8 cellular contexts compared by ENCODE assay signal in the genomic region with DNA sequence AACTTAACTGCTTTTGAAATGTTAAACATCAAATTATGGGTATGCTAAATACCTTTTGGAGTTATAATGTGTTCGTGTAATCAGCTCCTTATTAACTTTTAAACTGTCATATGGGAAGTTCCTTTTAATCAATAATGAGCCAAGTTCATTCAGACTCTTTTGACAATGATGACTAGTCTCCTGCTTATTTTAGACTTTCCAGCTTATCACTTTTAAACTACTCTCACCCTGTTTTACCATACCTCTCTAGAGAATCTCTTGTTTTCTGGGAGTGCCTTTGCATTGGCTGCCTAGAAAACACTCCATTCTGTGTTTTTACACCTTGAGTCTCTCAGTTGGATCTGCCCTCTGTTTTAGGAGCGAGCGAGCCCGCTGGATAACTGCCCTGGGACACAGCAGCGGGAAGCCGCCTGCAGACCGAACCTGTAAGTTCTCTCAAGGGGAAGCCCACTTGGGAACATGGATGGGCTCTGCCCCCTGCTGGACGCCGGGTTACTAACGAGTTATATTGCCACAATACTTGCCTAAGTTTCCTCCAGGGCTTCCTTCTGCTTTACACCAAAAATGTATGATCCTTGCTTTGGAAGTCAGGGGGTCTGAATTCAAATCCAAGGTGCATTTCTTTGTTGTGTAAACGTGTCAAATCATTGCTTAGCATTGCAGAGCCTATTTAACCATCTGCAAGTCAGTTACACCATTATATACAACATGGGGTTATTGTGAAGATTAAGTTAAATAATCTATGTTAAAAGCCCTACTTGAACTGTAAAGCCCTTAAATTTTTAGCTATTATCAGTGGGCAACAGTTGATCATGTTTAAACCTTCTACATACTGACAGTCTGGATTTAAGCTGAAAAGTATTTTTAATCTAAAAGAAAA.
DNase-seq lines count a peak whose midpoint lies in the region; ATAC-seq lines count a peak whose summit lies in the region.

No MANE protein-coding gene starts in this region.

- ATAC-seq in GM19463 (IDR thresholded peaks at IDR 0.05; ENCODE audit: unreplicated experiment) = peak; percentile 94
- peak; percentile 85 for ATAC-seq in HG03558 (IDR thresholded peaks at IDR 0.05; ENCODE audit: extremely low read depth, unreplicated experiment)

- DNase-seq in COLO668 (lab: John Stamatoyannopoulos, UW; ENCODE audit: unreplicated experiment) (peak; percentile 83), NCI-H69 (lab: John Stamatoyannopoulos, UW) (peak; percentile 75), lung microvascular endothelial cell (ENCODE audit: low read depth in 2 of 2) (peak; percentile 88 to 90)
- DNase-seq in activated CD4-positive, alpha-beta T cell treated with anti-CD3 and anti-CD28 coated beads, Interleukin-2, amount 50 U/mL, for 48 hours = peak; percentile 81 to 86
- DNase-seq in effector CD8-positive, alpha-beta T cell (lab: John Stamatoyannopoulos, UW) = peak; percentile 43
- peak; percentile 13 for DNase-seq in stimulated activated CD8-positive, alpha-beta memory T cell treated with anti-CD3 and anti-CD28 coated beads, Interleukin-12 subunit alpha, Interleukin-12 subunit beta, amount 100 ng/mL, for 4 hours (ENCODE audit: low read depth)

Comparison
In these comparisons a context has a peak if more than half of its experiments do, and no peak if none do; other contexts are left out.
1. Peak in every context shown above with its lines: DNase-seq and ATAC-seq.
2. DNase-seq: peak in every context shown above with its lines; median percentile 89 in lung microvascular endothelial cell; 84 in activated CD4-positive, alpha-beta T cell treated with anti-CD3 and anti-CD28 coated beads, Interleukin-2, amount 50 U/mL, for 48 hours; 83 in COLO668; 75 in NCI-H69; 43 in effector CD8-positive, alpha-beta T cell; 13 in stimulated activated CD8-positive, alpha-beta memory T cell treated with anti-CD3 and anti-CD28 coated beads, Interleukin-12 subunit alpha, Interleukin-12 subunit beta, amount 100 ng/mL, for 4 hours.